Comparison of ENCODE assay signal across 12 cellular contexts in the genomic region with DNA sequence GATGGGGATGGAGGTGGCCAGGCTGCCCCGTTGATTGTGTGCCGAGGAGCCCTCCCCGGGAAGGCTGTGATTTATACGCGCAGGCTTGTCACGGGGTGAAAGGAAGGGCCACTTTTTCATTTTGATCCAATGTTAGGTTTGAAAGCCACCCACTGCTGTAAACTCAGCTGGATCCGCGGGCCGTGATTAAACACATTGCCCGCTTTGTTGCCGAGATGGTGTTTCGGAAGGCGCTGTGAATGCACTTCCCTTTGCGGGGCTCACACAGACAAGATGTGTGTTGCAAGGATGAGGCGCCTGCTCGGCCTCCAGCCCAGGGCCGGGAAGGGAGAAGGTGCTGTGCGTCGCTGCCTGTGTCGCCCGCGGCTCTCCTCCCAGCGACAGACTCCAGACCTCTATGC.
DNase-seq lines count a peak whose midpoint lies in the region; ATAC-seq and TF ChIP-seq lines count a peak whose summit lies in the region.
"Had no signal": no experiment of that assay in that cellular context is flagged by ENCODE, and none has a peak within 500 bp of the region (broad histone marks: within the 10 kb centered on the region; RNA-seq: fewer than 3 reads in every experiment).

No MANE protein-coding gene starts in this region.

- TF ChIP-seq CTCF in mesothelial cell of epicardium (IDR thresholded peaks at IDR 0.05; ENCODE audit: unreplicated experiment) (no peak), suprapubic skin (IDR thresholded peaks at IDR 0.05) (no peak)

- WGBS in suprapubic skin, result 7% methylated on average over 16 of the region's 23 CpGs

- peaks cover 7% of the 10 kb centered on the region for H3K27me3 ChIP-seq in suprapubic skin

- no peaks in the 10 kb centered on the region for H3K36me3 Mint-ChIP-seq in mesothelial cell of epicardium
- H3K36me3 Mint-ChIP-seq in activated naive CD8-positive, alpha-beta T cell treated with anti-CD3 and anti-CD28 coated beads, Interleukin-2, amount 50 U/mL, for 24 hours (ENCODE audit: low read depth), result no peaks in the 10 kb centered on the region

- peak overlapping the region; percentile 57 for H3K4me3 Mint-ChIP-seq in mesothelial cell of epicardium
- no peak overlapping the region for H3K4me3 Mint-ChIP-seq in activated naive CD8-positive, alpha-beta T cell treated with anti-CD3 and anti-CD28 coated beads, Interleukin-2, amount 50 U/mL, for 24 hours
- H3K4me3 Mint-ChIP-seq: activated CD4-positive, alpha-beta memory T cell treated with anti-CD3 and anti-CD28 coated beads, Interleukin-2, amount 10 ng/mL, durations not matched to agents 7 days and 5 days had no signal

- H3K27ac ChIP-seq in suprapubic skin, result no peak overlapping the region

- TF ChIP-seq POLR2A in suprapubic skin (IDR thresholded peaks at IDR 0.05), result no peak

- H3K27ac Mint-ChIP-seq in mesothelial cell of epicardium, result peak overlapping the region; percentile 85
- no peak overlapping the region for H3K27ac Mint-ChIP-seq in activated naive CD8-positive, alpha-beta T cell treated with anti-CD3 and anti-CD28 coated beads, Interleukin-2, amount 50 U/mL, for 24 hours
- H3K27ac Mint-ChIP-seq: activated CD4-positive, alpha-beta memory T cell treated with anti-CD3 and anti-CD28 coated beads, Interleukin-2, amount 10 ng/mL, durations not matched to agents 7 days and 5 days had no signal

- ATAC-seq in activated naive CD8-positive, alpha-beta T cell treated with anti-CD3 and anti-CD28 coated beads, Interleukin-2, amount 50 U/mL, for 24 hours, result no peak
- no peak for ATAC-seq in GM21825 (IDR thresholded peaks at IDR 0.05; ENCODE audit: unreplicated experiment)

- no peak for TF ChIP-seq EP300 in suprapubic skin (IDR thresholded peaks at IDR 0.05)

- no peaks in the 10 kb centered on the region for H3K36me3 ChIP-seq in suprapubic skin

- peak; percentile 45 for DNase-seq in SK-N-DZ (ENCODE audit: low spot score)
- DNase-seq in globus pallidus (ENCODE audit: low spot score), result peak; percentile 61
- peak in 1 of 2 experiments; percentile 40 for DNase-seq in mesothelial cell of epicardium (ENCODE audit: low spot score in 2 of 2, unreplicated experiment in 2 of 2)
- peak in 1 of 2 donors; percentile 84 for DNase-seq in suprapubic skin (ENCODE audit: low spot score in 2 of 2)
- no peak for DNase-seq in DMS 273 treated with DMSO at 0.1 percent for 48 hours (lab: John Stamatoyannopoulos, UW)
- no peak for DNase-seq in activated naive CD8-positive, alpha-beta T cell treated with anti-CD3 and anti-CD28 coated beads, Interleukin-2, amount 50 U/mL, for 24 hours
- no peak for DNase-seq in cerebellar nuclear complex (lab: John Stamatoyannopoulos, UW)
- DNase-seq: activated CD4-positive, alpha-beta memory T cell treated with anti-CD3 and anti-CD28 coated beads, Interleukin-2, amount 10 ng/mL, durations not matched to agents 7 days and 5 days; GF-D8; RPMI8226 had no signal

- no peaks in the 10 kb centered on the region for H3K9me3 ChIP-seq in suprapubic skin

- H3K27me3 Mint-ChIP-seq in mesothelial cell of epicardium (ENCODE audit: low read depth), result peaks cover 55% of the 10 kb centered on the region
- H3K27me3 Mint-ChIP-seq in activated naive CD8-positive, alpha-beta T cell treated with anti-CD3 and anti-CD28 coated beads, Interleukin-2, amount 50 U/mL, for 24 hours, result peaks cover 17% of the 10 kb centered on the region
- H3K27me3 Mint-ChIP-seq: activated CD4-positive, alpha-beta memory T cell treated with anti-CD3 and anti-CD28 coated beads, Interleukin-2, amount 10 ng/mL, durations not matched to agents 7 days and 5 days had no signal

- no peaks in the 10 kb centered on the region for H3K9me3 Mint-ChIP-seq in mesothelial cell of epicardium
- H3K9me3 Mint-ChIP-seq in activated naive CD8-positive, alpha-beta T cell treated with anti-CD3 and anti-CD28 coated beads, Interleukin-2, amount 50 U/mL, for 24 hours, result no peaks in the 10 kb centered on the region

- H3K4me3 ChIP-seq in suprapubic skin, result peak overlapping the region; percentile 43
- H3K4me3 ChIP-seq: lung had no signal

- H3K4me1 ChIP-seq in suprapubic skin, result peaks cover 10% of the 10 kb centered on the region

- H3K4me1 Mint-ChIP-seq in mesothelial cell of epicardium, result peaks cover 44% of the 10 kb centered on the region
- H3K4me1 Mint-ChIP-seq in activated naive CD8-positive, alpha-beta T cell treated with anti-CD3 and anti-CD28 coated beads, Interleukin-2, amount 50 U/mL, for 24 hours, result no peaks in the 10 kb centered on the region
- H3K4me1 Mint-ChIP-seq: activated CD4-positive, alpha-beta memory T cell treated with anti-CD3 and anti-CD28 coated beads, Interleukin-2, amount 10 ng/mL, durations not matched to agents 7 days and 5 days had no signal

Comparison
In these comparisons a context has a peak if more than half of its experiments do, and no peak if none do; other contexts are left out.
1. DNase-seq: peak in SK-N-DZ (single experiment) and globus pallidus (single experiment); none in DMS 273 treated with DMSO at 0.1 percent for 48 hours (single experiment), activated naive CD8-positive, alpha-beta T cell treated with anti-CD3 and anti-CD28 coated beads, Interleukin-2, amount 50 U/mL, for 24 hours (single experiment) and cerebellar nuclear complex (0 of 2).